In genomic region chr15:74402873-74403589, GRCh38 we compare ENCODE assay signal across 9 cellular contexts. TPM values are rescaled to one million over a fixed set of nuclear protein-coding genes. Genes with fewer than 3 reads are reported as not detected.
A peak's percentile ranks its signal among the peaks of the same experiment; 100 is the strongest.
DNase-seq lines count a peak whose midpoint lies in the region; ATAC-seq and TF ChIP-seq lines count a peak whose summit lies in the region.
"Had no signal": no experiment of that assay in that cellular context is flagged by ENCODE, and none has a peak within 500 bp of the region (broad histone marks: within the 10 kb centered on the region; RNA-seq: fewer than 3 reads in every experiment).

No MANE protein-coding gene starts in this region.

- peaks cover 89% of the 10 kb centered on the region for H3K4me1 Mint-ChIP-seq in activated T-cell treated with anti-CD3 and anti-CD28 coated beads, Interleukin-2, amount 50 U/mL, for 24 hours (ENCODE audit: low read depth)
- peaks cover 20% of the 10 kb centered on the region for H3K4me1 Mint-ChIP-seq in chondrocyte (ENCODE audit: low read depth)

- peaks cover 63% of the 10 kb centered on the region for H3K4me1 ChIP-seq in Loucy (ENCODE audit: insufficient read depth, low read length, poor library complexity, severe bottlenecking)

- H3K9me2 ChIP-seq in Loucy (replicated peaks; ENCODE audit: low read depth, low read length) = no peaks in the 10 kb centered on the region

- H3K9ac ChIP-seq in Loucy (ENCODE audit: low read depth, low read length, poor library complexity, severe bottlenecking) = peak overlapping the region; percentile 70

- H3K27me3 ChIP-seq in Loucy (ENCODE audit: insufficient read depth, low read length, poor library complexity, severe bottlenecking) = no peaks in the 10 kb centered on the region

- peak overlapping the region; percentile 93 for H3K27ac Mint-ChIP-seq in activated T-cell treated with anti-CD3 and anti-CD28 coated beads, Interleukin-2, amount 50 U/mL, for 24 hours
- H3K27ac Mint-ChIP-seq in chondrocyte (ENCODE audit: unreplicated experiment) = no peak overlapping the region

- H3K27ac ChIP-seq in skin epidermis = peak overlapping the region in 11 of 21 experiments; percentile 8 to 84 (median 45)

- no peaks in the 10 kb centered on the region for H3K9me3 ChIP-seq in Loucy (ENCODE audit: insufficient read depth, low read depth, low read length)

- peak; percentile 34 for ATAC-seq in GM19395 (IDR thresholded peaks at IDR 0.05; ENCODE audit: unreplicated experiment)

- H3K4me3 Mint-ChIP-seq in activated T-cell treated with anti-CD3 and anti-CD28 coated beads, Interleukin-2, amount 50 U/mL, for 24 hours = peak overlapping the region; percentile 69
- no peak overlapping the region for H3K4me3 Mint-ChIP-seq in chondrocyte (ENCODE audit: unreplicated experiment)

- TF ChIP-seq CTCF in Loucy (conservative IDR thresholded peaks at IDR 0.05; ENCODE audit: low read length) (no peak), chondrocyte (IDR thresholded peaks at IDR 0.05) (no peak)

- H3K4me3 ChIP-seq in Loucy (ENCODE audit: low read length, poor library complexity, severe bottlenecking) = peak overlapping the region; percentile 57
- H3K4me3 ChIP-seq in skin epidermis = no peak overlapping the region

- peaks cover 24% of the 10 kb centered on the region for H3K36me3 Mint-ChIP-seq in activated T-cell treated with anti-CD3 and anti-CD28 coated beads, Interleukin-2, amount 50 U/mL, for 24 hours (ENCODE audit: low read depth)
- H3K36me3 Mint-ChIP-seq in chondrocyte (ENCODE audit: low read depth) = no peaks in the 10 kb centered on the region

- H3F3A ChIP-seq in Loucy (ENCODE audit: low read depth) = no peaks in the 10 kb centered on the region

- H2AFZ ChIP-seq in Loucy (ENCODE audit: low read length) = no peak overlapping the region; the same call in 1 of the 2 replicates

- peak; percentile 88 for DNase-seq in activated T-cell treated with anti-CD3 and anti-CD28 coated beads, Interleukin-2, amount 50 U/mL, for 24 hours
- DNase-seq in NCI-H1105 (lab: John Stamatoyannopoulos, UW) = no peak
- DNase-seq in NCI-H510A (lab: John Stamatoyannopoulos, UW) = no peak
- no peak for DNase-seq in chondrocyte (ENCODE audit: low spot score)
- DNase-seq in A172 (ENCODE audit: low spot score) = no peak

- H3K36me3 ChIP-seq in Loucy (ENCODE audit: insufficient read depth, low read length) = no peaks in the 10 kb centered on the region

- no peaks in the 10 kb centered on the region for H3K79me2 ChIP-seq in Loucy (ENCODE audit: insufficient read depth, low read length)

- no peaks in the 10 kb centered on the region for H3K9me3 Mint-ChIP-seq in activated T-cell treated with anti-CD3 and anti-CD28 coated beads, Interleukin-2, amount 50 U/mL, for 24 hours
- no peaks in the 10 kb centered on the region for H3K9me3 Mint-ChIP-seq in chondrocyte (ENCODE audit: low read depth)

- no peaks in the 10 kb centered on the region for H3K27me3 Mint-ChIP-seq in activated T-cell treated with anti-CD3 and anti-CD28 coated beads, Interleukin-2, amount 50 U/mL, for 24 hours
- peaks cover 4% of the 10 kb centered on the region for H3K27me3 Mint-ChIP-seq in chondrocyte (ENCODE audit: low read depth)

- H3K4me2 ChIP-seq in Loucy (ENCODE audit: low read depth, low read length, poor library complexity, severe bottlenecking) = peak overlapping the region; percentile 79

- no peaks in the 10 kb centered on the region for H4K20me1 ChIP-seq in Loucy (ENCODE audit: insufficient read depth, low read length, poor library complexity, severe bottlenecking)

RNA-seq across cellular contexts. Expression of gene SEMA7A, which starts 30.7 kb away (rescaled TPM):
- total RNA-seq in chondrocyte = 1.1 to 3.3 TPM (median 2.3 TPM) in 3 replicates
- total RNA-seq in A172 (2014; rRNA removed; shearing (Covaris generic)) = 12.6 and 14.3 TPM in 2 replicates

RNA-seq across cellular contexts. Expression of gene CYP11A1, which starts 35.6 kb away (rescaled TPM):
- total RNA-seq in chondrocyte = 0.32 to 0.54 TPM in 2 of 3 replicates, not detected in the other
- 1.2 TPM in 1 of 2 replicates, not detected in the other for total RNA-seq in A172 (2014; rRNA removed; shearing (Covaris generic))
- total RNA-seq: LHCN-M2 had no signal

RNA-seq across cellular contexts. Expression of gene UBL7, which starts 57.9 kb away (rescaled TPM):
- 30.0 to 34.5 TPM (median 32.5 TPM) in 3 replicates for total RNA-seq in chondrocyte
- total RNA-seq in A172 (2014; rRNA removed; shearing (Covaris generic)) = 102 and 137 TPM in 2 replicates
